ENCODE assay signal across 8 cellular contexts in genomic region chr1:63327417-63328139, GRCh38. TPM values are rescaled to one million over a fixed set of nuclear protein-coding genes. Genes with fewer than 3 reads are reported as not detected.
A peak's percentile ranks its signal among the peaks of the same experiment; 100 is the strongest.
DNase-seq lines count a peak whose midpoint lies in the region; ATAC-seq and TF ChIP-seq lines count a peak whose summit lies in the region.

No MANE protein-coding gene starts in this region.

- TF ChIP-seq CTCF in right atrium auricular region (IDR thresholded peaks at IDR 0.05): peak; percentile 50 to 71

- H3K27me3 ChIP-seq in right atrium auricular region (peaks cover 46 to 72% of the 10 kb centered on the region in 2 donors), skeletal muscle satellite cell (ENCODE audit: control insufficient read depth, insufficient read depth, low read length) (peaks cover 100% of the 10 kb centered on the region)

- H3K27ac ChIP-seq in right atrium auricular region: no peak overlapping the region

- H3K4me1 Mint-ChIP-seq in activated naive CD8-positive, alpha-beta T cell (ENCODE audit: low read depth): peaks cover 28% of the 10 kb centered on the region

- peak overlapping the region; percentile 29 for H3K27ac Mint-ChIP-seq in activated naive CD8-positive, alpha-beta T cell

- intact Hi-C loops in Right ventricle myocardium superior (cut with DNase I) (no loop called here), Right ventricle myocardium inferior (cut with DNase I) (no loop called here)

- H3K27me3 Mint-ChIP-seq in activated naive CD8-positive, alpha-beta T cell: peaks cover 42% of the 10 kb centered on the region

- H3K9me3 ChIP-seq in right atrium auricular region (no peaks in the 10 kb centered on the region), skeletal muscle satellite cell (replicated peaks; ENCODE audit: low read length) (peaks cover 3% of the 10 kb centered on the region)

- H3K4me1 ChIP-seq in right atrium auricular region (peaks cover 0 to 30% of the 10 kb centered on the region in 2 donors), skeletal muscle satellite cell (ENCODE audit: control insufficient read depth, insufficient read depth, low read length) (peaks cover 5% of the 10 kb centered on the region)

- H3K9me3 Mint-ChIP-seq in activated naive CD8-positive, alpha-beta T cell (ENCODE audit: low read depth): no peaks in the 10 kb centered on the region

- ATAC-seq in Right ventricle myocardium superior (ENCODE audit: poor library complexity): peak; percentile 53
- ATAC-seq in Right ventricle myocardium inferior: no peak
- ATAC-seq in HG02678 (IDR thresholded peaks at IDR 0.05; ENCODE audit: unreplicated experiment): peak; percentile 44
- ATAC-seq in HG03520 (IDR thresholded peaks at IDR 0.05; ENCODE audit: unreplicated experiment): no peak

- no peak overlapping the region for H3K4me3 ChIP-seq in right atrium auricular region
- H3K4me3 ChIP-seq in skeletal muscle satellite cell (ENCODE audit: low read length): no peak overlapping the region

- peak overlapping the region; percentile 17 for H3K4me3 Mint-ChIP-seq in activated naive CD8-positive, alpha-beta T cell

- H3K9ac ChIP-seq in skeletal muscle satellite cell (ENCODE audit: low read depth, low read length): no peak overlapping the region

- peak overlapping the region; percentile 48 for H3K4me2 ChIP-seq in skeletal muscle satellite cell (ENCODE audit: low read length)

- peaks cover 6% of the 10 kb centered on the region for H3K36me3 Mint-ChIP-seq in activated naive CD8-positive, alpha-beta T cell

- H3K36me3 ChIP-seq in right atrium auricular region (no peaks in the 10 kb centered on the region), skeletal muscle satellite cell (ENCODE audit: insufficient read depth, low read length) (no peaks in the 10 kb centered on the region)

- DNase-seq in Right ventricle myocardium superior (peak; percentile 69), Right ventricle myocardium inferior (ENCODE audit: missing footprints) (no peak), NCI-H510A (lab: John Stamatoyannopoulos, UW) (peak; percentile 59), right atrium auricular region (ENCODE audit: low spot score) (no peak)

RNA-seq across cellular contexts. Expression of gene FOXD3, which starts 5.2 kb away (rescaled TPM):
- total RNA-seq in Right ventricle myocardium superior (0.24 TPM), Right ventricle myocardium inferior (0.19 TPM), right atrium auricular region (1 to 10 TPM in 1 of 2 donors, under 1 TPM in 1; 0.48 to 1.1 TPM)
- total RNA-seq in skeletal muscle satellite cell (2012; rRNA removed): not detected in 2 replicates

RNA-seq across cellular contexts. Expression of gene ALG6, which starts 39.8 kb away (rescaled TPM):
- 4.2 TPM for total RNA-seq in Right ventricle myocardium superior
- 5.2 TPM for total RNA-seq in Right ventricle myocardium inferior
- 1 to 10 TPM; 4.1 to 4.7 TPM for total RNA-seq in right atrium auricular region
- total RNA-seq in skeletal muscle satellite cell (2012; rRNA removed): 12.9 and 13.8 TPM in 2 replicates

Comparison
In these comparisons a context has a peak if more than half of its experiments do, and no peak if none do; other contexts are left out.
1. ATAC-seq: peak in Right ventricle myocardium superior (single experiment) and HG02678 (single experiment); none in Right ventricle myocardium inferior (single experiment) and HG03520 (single experiment).
2. DNase-seq: peak in Right ventricle myocardium superior (single experiment) and NCI-H510A (single experiment); none in Right ventricle myocardium inferior (single experiment) and right atrium auricular region (single experiment).